ENCODE assay signal across 1 cellular context in genomic region chr1:170510163-170510562, GRCh38.
TF ChIP-seq lines count a peak whose summit lies in the region.

No MANE protein-coding gene starts in this region.

TF ChIP-seq in SK-N-SH, 30 proteins besides CTCF, POLR2A, EP300 and RAD21 (continued from another document):
- TF ChIP-seq IRF3 (IDR thresholded peaks at IDR 0.05; ENCODE audit: low read depth, low read length) (no peak), ELF1 (IDR thresholded peaks at IDR 0.05) (no peak)
